In genomic region chr12:129163461-129163860, GRCh38 we compare ENCODE assay signal across 1 cellular context.
TF ChIP-seq lines count a peak whose summit lies in the region.

No MANE protein-coding gene starts in this region.

TF ChIP-seq in GM23338, 12 proteins besides CTCF, POLR2A, EP300 and RAD21 (continued from another document):
- TF ChIP-seq, protein P1, sequence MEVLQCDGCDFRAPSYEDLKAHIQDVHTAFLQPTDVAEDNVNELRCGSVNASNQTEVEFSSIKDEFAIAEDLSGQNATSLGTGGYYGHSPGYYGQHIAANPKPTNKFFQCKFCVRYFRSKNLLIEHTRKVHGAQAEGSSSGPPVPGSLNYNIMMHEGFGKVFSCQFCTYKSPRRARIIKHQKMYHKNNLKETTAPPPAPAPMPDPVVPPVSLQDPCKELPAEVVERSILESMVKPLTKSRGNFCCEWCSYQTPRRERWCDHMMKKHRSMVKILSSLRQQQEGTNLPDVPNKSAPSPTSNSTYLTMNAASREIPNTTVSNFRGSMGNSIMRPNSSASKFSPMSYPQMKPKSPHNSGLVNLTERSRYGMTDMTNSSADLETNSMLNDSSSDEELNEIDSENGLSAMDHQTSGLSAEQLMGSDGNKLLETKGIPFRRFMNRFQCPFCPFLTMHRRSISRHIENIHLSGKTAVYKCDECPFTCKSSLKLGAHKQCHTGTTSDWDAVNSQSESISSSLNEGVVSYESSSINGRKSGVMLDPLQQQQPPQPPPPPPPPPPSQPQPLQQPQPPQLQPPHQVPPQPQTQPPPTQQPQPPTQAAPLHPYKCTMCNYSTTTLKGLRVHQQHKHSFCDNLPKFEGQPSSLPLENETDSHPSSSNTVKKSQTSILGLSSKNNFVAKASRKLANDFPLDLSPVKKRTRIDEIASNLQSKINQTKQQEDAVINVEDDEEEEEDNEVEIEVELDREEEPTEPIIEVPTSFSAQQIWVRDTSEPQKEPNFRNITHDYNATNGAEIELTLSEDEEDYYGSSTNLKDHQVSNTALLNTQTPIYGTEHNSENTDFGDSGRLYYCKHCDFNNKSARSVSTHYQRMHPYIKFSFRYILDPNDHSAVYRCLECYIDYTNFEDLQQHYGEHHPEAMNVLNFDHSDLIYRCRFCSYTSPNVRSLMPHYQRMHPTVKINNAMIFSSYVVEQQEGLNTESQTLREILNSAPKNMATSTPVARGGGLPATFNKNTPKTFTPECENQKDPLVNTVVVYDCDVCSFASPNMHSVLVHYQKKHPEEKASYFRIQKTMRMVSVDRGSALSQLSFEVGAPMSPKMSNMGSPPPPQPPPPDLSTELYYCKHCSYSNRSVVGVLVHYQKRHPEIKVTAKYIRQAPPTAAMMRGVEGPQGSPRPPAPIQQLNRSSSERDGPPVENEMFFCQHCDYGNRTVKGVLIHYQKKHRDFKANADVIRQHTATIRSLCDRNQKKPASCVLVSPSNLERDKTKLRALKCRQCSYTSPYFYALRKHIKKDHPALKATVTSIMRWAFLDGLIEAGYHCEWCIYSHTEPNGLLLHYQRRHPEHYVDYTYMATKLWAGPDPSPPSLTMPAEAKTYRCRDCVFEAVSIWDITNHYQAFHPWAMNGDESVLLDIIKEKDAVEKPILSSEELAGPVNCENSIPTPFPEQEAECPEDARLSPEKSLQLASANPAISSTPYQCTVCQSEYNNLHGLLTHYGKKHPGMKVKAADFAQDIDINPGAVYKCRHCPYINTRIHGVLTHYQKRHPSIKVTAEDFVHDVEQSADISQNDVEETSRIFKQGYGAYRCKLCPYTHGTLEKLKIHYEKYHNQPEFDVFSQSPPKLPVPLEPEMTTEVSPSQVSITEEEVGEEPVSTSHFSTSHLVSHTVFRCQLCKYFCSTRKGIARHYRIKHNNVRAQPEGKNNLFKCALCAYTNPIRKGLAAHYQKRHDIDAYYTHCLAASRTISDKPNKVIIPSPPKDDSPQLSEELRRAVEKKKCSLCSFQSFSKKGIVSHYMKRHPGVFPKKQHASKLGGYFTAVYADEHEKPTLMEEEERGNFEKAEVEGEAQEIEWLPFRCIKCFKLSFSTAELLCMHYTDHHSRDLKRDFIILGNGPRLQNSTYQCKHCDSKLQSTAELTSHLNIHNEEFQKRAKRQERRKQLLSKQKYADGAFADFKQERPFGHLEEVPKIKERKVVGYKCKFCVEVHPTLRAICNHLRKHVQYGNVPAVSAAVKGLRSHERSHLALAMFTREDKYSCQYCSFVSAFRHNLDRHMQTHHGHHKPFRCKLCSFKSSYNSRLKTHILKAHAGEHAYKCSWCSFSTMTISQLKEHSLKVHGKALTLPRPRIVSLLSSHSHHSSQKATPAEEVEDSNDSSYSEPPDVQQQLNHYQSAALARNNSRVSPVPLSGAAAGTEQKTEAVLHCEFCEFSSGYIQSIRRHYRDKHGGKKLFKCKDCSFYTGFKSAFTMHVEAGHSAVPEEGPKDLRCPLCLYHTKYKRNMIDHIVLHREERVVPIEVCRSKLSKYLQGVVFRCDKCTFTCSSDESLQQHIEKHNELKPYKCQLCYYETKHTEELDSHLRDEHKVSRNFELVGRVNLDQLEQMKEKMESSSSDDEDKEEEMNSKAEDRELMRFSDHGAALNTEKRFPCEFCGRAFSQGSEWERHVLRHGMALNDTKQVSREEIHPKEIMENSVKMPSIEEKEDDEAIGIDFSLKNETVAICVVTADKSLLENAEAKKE (CRISPR knock-in tag; IDR thresholded peaks at IDR 0.05), result no peak
- TF ChIP-seq REST (IDR thresholded peaks at IDR 0.05; ENCODE audit: unreplicated experiment) (no peak), EZH2 (IDR thresholded peaks at IDR 0.05; ENCODE audit: low read depth, unreplicated experiment) (no peak), JUNB (IDR thresholded peaks at IDR 0.05; ENCODE audit: unreplicated experiment) (no peak), ZNF114 (CRISPR knock-in tag; IDR thresholded peaks at IDR 0.05) (no peak), POLR2AphosphoS5 (IDR thresholded peaks at IDR 0.05; ENCODE audit: low read depth) (no peak)
TF ChIP-seq in GM23338: peak in this region for 0.
